Comparison of ENCODE assay signal across 8 cellular contexts in the genomic region with DNA sequence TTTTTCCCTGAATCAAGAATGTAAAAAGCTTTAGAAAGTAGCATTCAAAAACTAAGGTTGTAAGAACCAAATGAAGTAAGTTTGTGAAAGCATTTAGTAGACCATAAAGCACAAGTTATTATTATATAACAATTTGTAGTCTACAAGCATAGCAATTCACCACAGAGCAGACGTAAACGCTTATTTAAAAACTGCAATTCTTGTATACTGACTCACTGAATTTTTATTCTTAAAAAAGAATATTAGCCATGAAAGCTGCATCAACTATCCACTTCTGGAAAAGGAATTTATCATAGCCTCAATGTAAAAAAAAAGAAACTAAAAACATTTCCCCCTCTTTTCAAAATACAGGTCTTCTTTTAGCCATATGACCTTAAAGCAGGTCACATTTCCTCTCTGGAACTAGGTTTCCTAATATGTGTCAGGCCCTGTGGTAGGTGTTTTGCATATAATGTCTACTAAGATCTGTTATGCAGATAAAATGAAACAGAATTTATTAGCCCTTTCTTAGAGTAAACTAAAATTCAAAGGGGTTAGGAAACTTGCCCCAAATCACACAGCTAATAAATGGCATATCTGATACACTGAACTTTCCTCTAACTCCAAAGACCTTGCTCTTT. TPM values are rescaled to one million over a fixed set of nuclear protein-coding genes. Genes with fewer than 3 reads are reported as not detected.
DNase-seq lines count a peak whose midpoint lies in the region; ATAC-seq and TF ChIP-seq lines count a peak whose summit lies in the region.

No MANE protein-coding gene starts in this region.

- H3K27me3 ChIP-seq in SK-N-SH (ENCODE audit: insufficient read depth): no peaks in the 10 kb centered on the region
- H3K27me3 ChIP-seq in parathyroid adenoma (ENCODE audit: control insufficient read depth, insufficient read depth, low read length): no peaks in the 10 kb centered on the region

- TF ChIP-seq CTCF in SK-N-SH (IDR thresholded peaks at IDR 0.05) (no peak), astrocyte of the spinal cord (IDR thresholded peaks at IDR 0.05; ENCODE audit: low read depth, low read length) (no peak), parathyroid adenoma (IDR thresholded peaks at IDR 0.05) (no peak)

- H3K4me1 ChIP-seq in SK-N-SH (ENCODE audit: control insufficient read depth in 1 of 2, insufficient read depth in 2 of 2, low read depth in 1 of 2, low read length in 1 of 2) (peaks cover 0 to 6% of the 10 kb centered on the region in 2 experiments; a peak in 3 of 4 replicates), parathyroid adenoma (peaks cover 9% of the 10 kb centered on the region)

- H3F3A ChIP-seq in SK-N-SH (replicated peaks; ENCODE audit: insufficient read depth): peaks cover 2% of the 10 kb centered on the region

- no peaks in the 10 kb centered on the region for H3K36me3 ChIP-seq in SK-N-SH (replicated peaks in 1 of 2; ENCODE audit: control insufficient read depth in 1 of 2, insufficient read depth in 2 of 2, low read length in 1 of 2)
- no peaks in the 10 kb centered on the region for H3K36me3 ChIP-seq in parathyroid adenoma (ENCODE audit: control insufficient read depth, insufficient read depth, low read length)

- H3K9me2 ChIP-seq in SK-N-SH: no peaks in the 10 kb centered on the region

- 74% methylated on average over 2 of the region's 2 CpGs for WGBS in SK-N-SH (ENCODE audit: low lambda C conversion rate)

- H2AFZ ChIP-seq in SK-N-SH (ENCODE audit: low read depth) (no peak overlapping the region), parathyroid adenoma (no peak overlapping the region)

- H3K4me3 ChIP-seq in SK-N-SH (ENCODE audit: low read depth in 2 of 2, low read length in 1 of 2): peak overlapping the region; percentile 99; a peak in 3 of 4 replicates
- peak overlapping the region; percentile 6 for H3K4me3 ChIP-seq in astrocyte of the spinal cord (ENCODE audit: low read depth, low read length)
- peak overlapping the region; percentile 13 for H3K4me3 ChIP-seq in parathyroid adenoma (ENCODE audit: low read depth, low read length)

- H3K9me3 ChIP-seq in SK-N-SH (no peaks in the 10 kb centered on the region), parathyroid adenoma (ENCODE audit: control insufficient read depth, low read length) (no peaks in the 10 kb centered on the region)

- H3K9ac ChIP-seq in SK-N-SH: peak overlapping the region; percentile 27
- no peak overlapping the region for H3K9ac ChIP-seq in parathyroid adenoma

- H4K20me1 ChIP-seq in SK-N-SH (ENCODE audit: insufficient read depth): peaks cover 57% of the 10 kb centered on the region

- no peak for TF ChIP-seq RAD21 in SK-N-SH (IDR thresholded peaks at IDR 0.05; ENCODE audit: low read length)

- CTCF ChIA-PET in SK-N-SH (lab: Yijun Ruan, JAX): interaction anchor here (0.9 kb wide), 1 partner anchor 16 kb away, joined by 3 read pairs; no protein-coding TSS in a partner anchor

- DNase-seq in SK-N-SH (no peak), astrocyte of the spinal cord (ENCODE audit: low read depth, low spot score) (peak; percentile 18), NCI-H748 treated with DMSO at 0.1 percent for 48 hours (lab: John Stamatoyannopoulos, UW) (no peak), NK-92 (lab: John Stamatoyannopoulos, UW; ENCODE audit: unreplicated experiment) (no peak), left lobe of liver (ENCODE audit: low spot score) (no peak)

- peak overlapping the region; percentile 85 for H3K4me2 ChIP-seq in SK-N-SH
- peak overlapping the region; percentile 48 for H3K4me2 ChIP-seq in parathyroid adenoma (ENCODE audit: low read length)

- peak overlapping the region in 1 of 2 experiments; percentile 32; a peak in 1 of 4 replicates for H3K27ac ChIP-seq in SK-N-SH (ENCODE audit: low read depth in 2 of 2, low read length in 1 of 2)
- H3K27ac ChIP-seq in parathyroid adenoma: no peak overlapping the region

- H3K79me2 ChIP-seq in SK-N-SH (ENCODE audit: insufficient read depth): peaks cover 71% of the 10 kb centered on the region
- H3K79me2 ChIP-seq in parathyroid adenoma: peaks cover 34% of the 10 kb centered on the region

- in situ Hi-C loops in astrocyte of the spinal cord (cut with HindIII; ENCODE audit: low sequenced_read_pairs): no loop called here

- POLR2A ChIA-PET in SK-N-SH (lab: Yijun Ruan, JAX): no interaction called here

- ATAC-seq in SK-N-SH treated with all-trans-retinoic acid at 6 μM for 48 hours (no peak), HG03565 (IDR thresholded peaks at IDR 0.05; ENCODE audit: unreplicated experiment) (peak; percentile 24), left lobe of liver (no peak)

- no peak for TF ChIP-seq EP300 in SK-N-SH (IDR thresholded peaks at IDR 0.05; ENCODE audit: borderline replicate concordance in 1 of 2, low read depth in 1 of 2, low read length in 1 of 2)

TF ChIP-seq in SK-N-SH, 30 proteins besides CTCF, POLR2A, EP300 and RAD21:
- TF ChIP-seq JUND (IDR thresholded peaks at IDR 0.05): no peak
- TF ChIP-seq, protein P1, sequence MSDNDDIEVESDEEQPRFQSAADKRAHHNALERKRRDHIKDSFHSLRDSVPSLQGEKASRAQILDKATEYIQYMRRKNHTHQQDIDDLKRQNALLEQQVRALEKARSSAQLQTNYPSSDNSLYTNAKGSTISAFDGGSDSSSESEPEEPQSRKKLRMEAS (IDR thresholded peaks at IDR 0.05; ENCODE audit: low read depth): no peak
- no peak for TF ChIP-seq TCF12 (IDR thresholded peaks at IDR 0.05)
- TF ChIP-seq MXI1 (IDR thresholded peaks at IDR 0.05; ENCODE audit: low read depth, low read length): no peak
- TF ChIP-seq CHD2 (IDR thresholded peaks at IDR 0.05; ENCODE audit: low read length, partially characterized antibody): no peak
- TF ChIP-seq PBX3 (IDR thresholded peaks at IDR 0.05): no peak
- TF ChIP-seq MEF2A (IDR thresholded peaks at IDR 0.05; ENCODE audit: borderline replicate concordance, low read depth): no peak
- TF ChIP-seq YY1 (IDR thresholded peaks at IDR 0.05; ENCODE audit: low read depth): no peak
- TF ChIP-seq SIN3A (IDR thresholded peaks at IDR 0.05; ENCODE audit: borderline replicate concordance, low read depth, low read length): no peak
TF ChIP-seq in SK-N-SH: peak in this region for 0.

TF ChIP-seq in SK-N-SH treated with all-trans-retinoic acid at 6 μM for 48 hours, 23 proteins besides CTCF, POLR2A, EP300 and RAD21:
- TF ChIP-seq, protein P2, sequence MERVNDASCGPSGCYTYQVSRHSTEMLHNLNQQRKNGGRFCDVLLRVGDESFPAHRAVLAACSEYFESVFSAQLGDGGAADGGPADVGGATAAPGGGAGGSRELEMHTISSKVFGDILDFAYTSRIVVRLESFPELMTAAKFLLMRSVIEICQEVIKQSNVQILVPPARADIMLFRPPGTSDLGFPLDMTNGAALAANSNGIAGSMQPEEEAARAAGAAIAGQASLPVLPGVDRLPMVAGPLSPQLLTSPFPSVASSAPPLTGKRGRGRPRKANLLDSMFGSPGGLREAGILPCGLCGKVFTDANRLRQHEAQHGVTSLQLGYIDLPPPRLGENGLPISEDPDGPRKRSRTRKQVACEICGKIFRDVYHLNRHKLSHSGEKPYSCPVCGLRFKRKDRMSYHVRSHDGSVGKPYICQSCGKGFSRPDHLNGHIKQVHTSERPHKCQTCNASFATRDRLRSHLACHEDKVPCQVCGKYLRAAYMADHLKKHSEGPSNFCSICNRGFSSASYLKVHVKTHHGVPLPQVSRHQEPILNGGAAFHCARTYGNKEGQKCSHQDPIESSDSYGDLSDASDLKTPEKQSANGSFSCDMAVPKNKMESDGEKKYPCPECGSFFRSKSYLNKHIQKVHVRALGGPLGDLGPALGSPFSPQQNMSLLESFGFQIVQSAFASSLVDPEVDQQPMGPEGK (CRISPR knock-in tag; IDR thresholded peaks at IDR 0.05; ENCODE audit: borderline replicate concordance): no peak
- TF ChIP-seq, protein P3, sequence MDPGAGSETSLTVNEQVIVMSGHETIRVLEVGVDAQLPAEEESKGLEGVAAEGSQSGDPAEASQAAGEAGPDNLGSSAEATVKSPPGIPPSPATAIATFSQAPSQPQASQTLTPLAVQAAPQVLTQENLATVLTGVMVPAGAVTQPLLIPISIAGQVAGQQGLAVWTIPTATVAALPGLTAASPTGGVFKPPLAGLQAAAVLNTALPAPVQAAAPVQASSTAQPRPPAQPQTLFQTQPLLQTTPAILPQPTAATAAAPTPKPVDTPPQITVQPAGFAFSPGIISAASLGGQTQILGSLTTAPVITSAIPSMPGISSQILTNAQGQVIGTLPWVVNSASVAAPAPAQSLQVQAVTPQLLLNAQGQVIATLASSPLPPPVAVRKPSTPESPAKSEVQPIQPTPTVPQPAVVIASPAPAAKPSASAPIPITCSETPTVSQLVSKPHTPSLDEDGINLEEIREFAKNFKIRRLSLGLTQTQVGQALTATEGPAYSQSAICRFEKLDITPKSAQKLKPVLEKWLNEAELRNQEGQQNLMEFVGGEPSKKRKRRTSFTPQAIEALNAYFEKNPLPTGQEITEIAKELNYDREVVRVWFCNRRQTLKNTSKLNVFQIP (CRISPR knock-in tag; IDR thresholded peaks at IDR 0.05; ENCODE audit: borderline replicate concordance, low read depth): no peak
- no peak for TF ChIP-seq ESRRG (CRISPR knock-in tag; IDR thresholded peaks at IDR 0.05)
- TF ChIP-seq TCF4 (CRISPR knock-in tag; IDR thresholded peaks at IDR 0.05; ENCODE audit: borderline replicate concordance): no peak
- no peak for TF ChIP-seq CREB5 (CRISPR knock-in tag; IDR thresholded peaks at IDR 0.05; ENCODE audit: low read depth)

RNA-seq across cellular contexts. Expression of gene MAP3K7, which starts 2.1 kb away (rescaled TPM):
- 21.1 and 28.8 TPM in 2 replicates for polyA plus RNA-seq in SK-N-SH (2012; rRNA removed)
- polyA plus RNA-seq in SK-N-SH (2012; cell fraction: cytosol; rRNA removed): 28.9 and 32.2 TPM in 2 replicates
- polyA plus RNA-seq in SK-N-SH (2012; cell fraction: nucleus; rRNA removed): 23.7 and 45.3 TPM in 2 replicates
- 7.0 TPM for total RNA-seq in left lobe of liver

Comparison
In these comparisons a context has a peak if more than half of its experiments do, and no peak if none do; other contexts are left out.
1. H3K4me3 ChIP-seq: peak in every context shown above with its lines; median percentile 99 in SK-N-SH; 13 in parathyroid adenoma; 6 in astrocyte of the spinal cord.